ENCODE assay signal across 11 cellular contexts in the genomic region with DNA sequence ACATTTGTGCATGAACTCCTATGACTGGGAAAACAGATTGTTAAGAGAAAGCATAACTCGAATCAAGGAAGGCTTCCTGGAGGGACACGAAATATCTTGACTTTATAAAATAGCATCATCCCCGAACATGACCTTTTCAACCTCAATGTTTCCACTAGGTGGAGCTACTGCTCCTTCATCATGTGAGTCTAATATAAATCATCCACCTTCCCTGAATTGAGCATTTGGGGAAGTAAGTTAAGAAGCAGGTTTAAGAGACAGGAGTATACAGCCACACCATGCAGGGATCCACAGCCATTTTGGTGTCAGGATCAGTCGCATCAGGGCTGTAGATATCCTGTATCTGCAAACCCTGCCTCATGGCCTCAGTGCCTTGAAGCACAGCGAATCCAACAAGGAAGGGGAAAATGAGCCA. TPM values are rescaled to one million over a fixed set of nuclear protein-coding genes. Genes with fewer than 3 reads are reported as not detected.
DNase-seq lines count a peak whose midpoint lies in the region; ATAC-seq and TF ChIP-seq lines count a peak whose summit lies in the region.
"Not testable (repeated sequence)": the region's sequence is repeated elsewhere in the genome, so short reads cannot be mapped to it uniquely, and the experiment has no call there.
"Had no signal": no experiment of that assay in that cellular context is flagged by ENCODE, and none has a peak within 500 bp of the region (broad histone marks: within the 10 kb centered on the region; RNA-seq: fewer than 3 reads in every experiment).

No MANE protein-coding gene starts in this region.

- H3K27ac Mint-ChIP-seq in T-helper 17 cell, result not testable (repeated sequence)

- not testable (repeated sequence) for H3K36me3 Mint-ChIP-seq in T-helper 17 cell (ENCODE audit: low read depth)

- H3K27ac ChIP-seq in esophagus muscularis mucosa (replicated peaks in 1 of 4); liver (ENCODE audit: low read depth in 1 of 2, low read length in 2 of 2); gastrocnemius medialis: not testable (repeated sequence)

- TF ChIP-seq RAD21 in liver (IDR thresholded peaks at IDR 0.05), result peak; percentile 22 to 44

- not testable (repeated sequence) for H3K9me3 ChIP-seq in T-helper 17 cell (ENCODE audit: control insufficient read depth, low read length, poor library complexity, severe bottlenecking); adipocyte (ENCODE audit: control insufficient read depth, low read length); esophagus muscularis mucosa; liver (ENCODE audit: control insufficient read depth in 4 of 4, low read length in 3 of 4); gastrocnemius medialis

- TF ChIP-seq CTCF in AG09309 (IDR thresholded peaks at IDR 0.05; ENCODE audit: control insufficient read depth, insufficient read depth, low read depth, low read length, missing control alignments), result peak; percentile 24
- peak; percentile 39; the same call in 1 of the 3 replicates for TF ChIP-seq CTCF in GM12872 (IDR thresholded peaks at IDR 0.05; ENCODE audit: insufficient read depth, low read depth, low read length)
- TF ChIP-seq CTCF in esophagus muscularis mucosa (IDR thresholded peaks at IDR 0.05), result peak; percentile 22 to 24 (median 23)
- TF ChIP-seq CTCF in liver (IDR thresholded peaks at IDR 0.05; ENCODE audit: low read depth, low read length, missing input control), result peak; percentile 18
- peak in 3 of 5 experiments; percentile 22 to 47 (median 34) for TF ChIP-seq CTCF in gastrocnemius medialis (IDR thresholded peaks at IDR 0.05 in 4 of 5, conservative IDR thresholded peaks at IDR 0.05 in 1 of 5)

- in situ Hi-C loops in gastrocnemius medialis (cut with MboI; ENCODE audit: low sequenced_read_pairs in 4 of 4), result loop anchor here (25.0 kb wide), 3 partner anchors 234 to 534 kb away; a partner anchor contains a TSS

- TF ChIP-seq POLR2A in esophagus muscularis mucosa (IDR thresholded peaks at IDR 0.05; ENCODE audit: low read depth); gastrocnemius medialis (IDR thresholded peaks at IDR 0.05): not testable (repeated sequence)

- not testable (repeated sequence) for H3K27me3 ChIP-seq in adipocyte (replicated peaks; ENCODE audit: control insufficient read depth, insufficient read depth, low read length); esophagus muscularis mucosa; liver (ENCODE audit: control insufficient read depth in 4 of 4, insufficient read depth in 4 of 4, low read length in 3 of 4); gastrocnemius medialis

- DNase-seq in AG09309 (ENCODE audit: low read depth); T-helper 17 cell; esophagus muscularis mucosa (ENCODE audit: extremely low spot score); gastrocnemius medialis: not testable (repeated sequence)
- DNase-seq in NCI-H1694 treated with DMSO at 0.1 percent for 48 hours (lab: John Stamatoyannopoulos, UW) (peak; percentile 2), adipocyte (ENCODE audit: low read depth) (peak; percentile 46)

- not testable (repeated sequence) for H3K36me3 ChIP-seq in adipocyte (ENCODE audit: control insufficient read depth, insufficient read depth, low read length, severe bottlenecking); esophagus muscularis mucosa; liver (ENCODE audit: control insufficient read depth in 4 of 4, insufficient read depth in 3 of 4, low read depth in 1 of 4, low read length in 3 of 4); gastrocnemius medialis

- WGBS in esophagus muscularis mucosa, result 41% methylated on average over 5 of the region's 5 CpGs
- WGBS in liver, result 29% methylated on average over 5 of the region's 5 CpGs

- not testable (repeated sequence) for H3K4me3 Mint-ChIP-seq in T-helper 17 cell

- intact Hi-C loops in esophagus muscularis mucosa (cut with DNase I); gastrocnemius medialis (cut with DNase I; ENCODE audit: low total_unique reads): not testable (repeated sequence)

- not testable (repeated sequence) for TF ChIP-seq EP300 in esophagus muscularis mucosa (IDR thresholded peaks at IDR 0.05)

- H3K27me3 Mint-ChIP-seq in T-helper 17 cell, result peaks cover 18% of the 10 kb centered on the region

- ATAC-seq in T-helper 17 cell (peak; percentile 69), gastrocnemius medialis (peak in 1 of 2 donors; percentile 51)

- not testable (repeated sequence) for H3K9ac ChIP-seq in adipocyte (ENCODE audit: low read length); liver (ENCODE audit: low read depth in 1 of 2, low read length in 2 of 2)

- not testable (repeated sequence) for H3K4me1 Mint-ChIP-seq in T-helper 17 cell

- not testable (repeated sequence) for H3K4me1 ChIP-seq in adipocyte (ENCODE audit: control insufficient read depth, insufficient read depth, low read length); esophagus muscularis mucosa; liver (ENCODE audit: control insufficient read depth in 4 of 4, insufficient read depth in 4 of 4, low read length in 3 of 4); gastrocnemius medialis

- H3K4me3 ChIP-seq in AG09309 (ENCODE audit: control insufficient read depth, low read depth, low read length); adipocyte (ENCODE audit: low read length); esophagus muscularis mucosa; liver (ENCODE audit: low read depth in 1 of 3, low read length in 3 of 3); gastrocnemius medialis: not testable (repeated sequence)

RNA-seq across cellular contexts. Expression of a gene that starts 7.3 kb away (rescaled TPM):
- total RNA-seq in T-helper 17 cell (not detected), esophagus muscularis mucosa (not detected), liver (not detected), gastrocnemius medialis (not detected)
- polyA plus RNA-seq in liver, result not detected
- total RNA-seq: mononuclear cell, skeletal muscle tissue, urinary bladder had no signal
- polyA plus RNA-seq: urinary bladder had no signal

RNA-seq across cellular contexts. Expression of a gene that starts 7.4 kb away (rescaled TPM):
- total RNA-seq in T-helper 17 cell (10 to 100 TPM in 1 of 2 donors, 1 to 10 TPM in 1; 9.9 to 11.3 TPM), esophagus muscularis mucosa (not detected), liver (not detected), gastrocnemius medialis (not detected)
- not detected for polyA plus RNA-seq in liver
- total RNA-seq: mononuclear cell, skeletal muscle tissue had no signal
- polyA plus RNA-seq: urinary bladder had no signal

RNA-seq across cellular contexts. Expression of a gene that starts 14.8 kb away (rescaled TPM):
- total RNA-seq in T-helper 17 cell (not detected), esophagus muscularis mucosa (not detected), liver (not detected), gastrocnemius medialis (not detected)
- not detected for polyA plus RNA-seq in liver
- total RNA-seq: mononuclear cell, skeletal muscle tissue, urinary bladder had no signal

RNA-seq across cellular contexts. Expression of a gene that starts 22.1 kb away (rescaled TPM):
- total RNA-seq in T-helper 17 cell, result not detected
- not detected for total RNA-seq in esophagus muscularis mucosa
- not detected for total RNA-seq in liver
- not detected for polyA plus RNA-seq in liver
- total RNA-seq in gastrocnemius medialis, result not detected
- total RNA-seq: mononuclear cell, skeletal muscle tissue, urinary bladder had no signal
- polyA plus RNA-seq: urinary bladder had no signal

RNA-seq across cellular contexts. Expression of a gene that starts 28.3 kb away (rescaled TPM):
- total RNA-seq in T-helper 17 cell (10 to 100 TPM; 19.5 to 31.1 TPM), esophagus muscularis mucosa (1 to 10 TPM; 2.1 to 6.1 (median 5.8) TPM), liver (1 to 10 TPM; 1.3 to 6.5 TPM), gastrocnemius medialis (1 to 10 TPM; 2.2 to 5.1 (median 3.3) TPM)
- 1 to 10 TPM; 3.4 to 3.6 TPM for polyA plus RNA-seq in liver

Comparison
In these comparisons a context has a peak if more than half of its experiments do, and no peak if none do; other contexts are left out.
1. RNA of a gene that starts 7.4 kb away (total RNA-seq): 9.9 to 11.3 TPM in T-helper 17 cell; not detected in esophagus muscularis mucosa, not detected in liver and not detected in gastrocnemius medialis; every median in the first group is over 10 times any median in the second.
2. Peak in every context shown above with its lines, with median percentiles within 50 percentile points of each other: CTCF ChIP-seq.